ENCODE assay signal across 8 cellular contexts in genomic region chr16:56933828-56934598, GRCh38. TPM values are rescaled to one million over a fixed set of nuclear protein-coding genes. Genes with fewer than 3 reads are reported as not detected.
DNase-seq lines count a peak whose midpoint lies in the region; ATAC-seq and TF ChIP-seq lines count a peak whose summit lies in the region.

No MANE protein-coding gene starts in this region.

- H3K36me3 ChIP-seq in ascending aorta = peaks cover 31 to 44% of the 10 kb centered on the region in 2 donors
- H3K36me3 ChIP-seq in lower lobe of right lung = peaks cover 56% of the 10 kb centered on the region

- TF ChIP-seq CTCF in ascending aorta (IDR thresholded peaks at IDR 0.05) = no peak
- TF ChIP-seq CTCF in lower lobe of right lung (IDR thresholded peaks at IDR 0.05) = no peak
- no peak for TF ChIP-seq CTCF in type B pancreatic cell (conservative IDR thresholded peaks at IDR 0.05)

- no peaks in the 10 kb centered on the region for H3K27me3 ChIP-seq in ascending aorta
- H3K27me3 ChIP-seq in lower lobe of right lung (ENCODE audit: low read depth) = no peaks in the 10 kb centered on the region

- H3K4me3 ChIP-seq in ascending aorta = peak overlapping the region; percentile 99 to 100
- H3K4me3 ChIP-seq in lower lobe of right lung = peak overlapping the region; percentile 99

- H3K27me3 Mint-ChIP-seq in activated naive CD4-positive, alpha-beta T cell treated with anti-CD3 and anti-CD28 coated beads for 36 hours (ENCODE audit: low read depth) = no peaks in the 10 kb centered on the region
- no peaks in the 10 kb centered on the region for H3K27me3 Mint-ChIP-seq in type B pancreatic cell

- H3K36me3 Mint-ChIP-seq in activated naive CD4-positive, alpha-beta T cell treated with anti-CD3 and anti-CD28 coated beads for 36 hours (ENCODE audit: low read depth) = peaks cover 64% of the 10 kb centered on the region
- H3K36me3 Mint-ChIP-seq in type B pancreatic cell = peaks cover 40% of the 10 kb centered on the region

- ATAC-seq in lower lobe of right lung (no peak), GM18511 (IDR thresholded peaks at IDR 0.05; ENCODE audit: unreplicated experiment) (no peak)

- no peak for DNase-seq in activated naive CD4-positive, alpha-beta T cell treated with anti-CD3 and anti-CD28 coated beads for 36 hours
- DNase-seq in activated naive CD4-positive, alpha-beta T cell (lab: John Stamatoyannopoulos, UW) = no peak
- DNase-seq in ascending aorta (ENCODE audit: low spot score in 2 of 2) (no peak), lower lobe of right lung (no peak), type B pancreatic cell (ENCODE audit: extremely low spot score, unreplicated experiment) (no peak), HT-29 (ENCODE audit: low spot score) (no peak)
- no peak for DNase-seq in activated effector memory CD4-positive, alpha-beta T cell treated with anti-CD3 and anti-CD28 coated beads, Interleukin-2, amount 50 U/mL, for 16 hours

- no peaks in the 10 kb centered on the region for H3K9me3 Mint-ChIP-seq in activated naive CD4-positive, alpha-beta T cell treated with anti-CD3 and anti-CD28 coated beads for 36 hours
- H3K9me3 Mint-ChIP-seq in type B pancreatic cell = no peaks in the 10 kb centered on the region

- H3K9me3 ChIP-seq in ascending aorta (no peaks in the 10 kb centered on the region), lower lobe of right lung (no peaks in the 10 kb centered on the region)

- peaks cover 12 to 17% of the 10 kb centered on the region in 2 donors for H3K4me1 ChIP-seq in ascending aorta
- H3K4me1 ChIP-seq in lower lobe of right lung = peaks cover 71% of the 10 kb centered on the region

- H3K4me1 Mint-ChIP-seq in activated naive CD4-positive, alpha-beta T cell treated with anti-CD3 and anti-CD28 coated beads for 36 hours (ENCODE audit: low read depth) = peaks cover 58% of the 10 kb centered on the region
- H3K4me1 Mint-ChIP-seq in type B pancreatic cell (ENCODE audit: unreplicated experiment) = peaks cover 17% of the 10 kb centered on the region

- CTCF ChIA-PET in activated naive CD4-positive, alpha-beta T cell treated with anti-CD3 and anti-CD28 coated beads for 36 hours (lab: Charles Lee) = no interaction called here

- H3K27ac Mint-ChIP-seq in activated naive CD4-positive, alpha-beta T cell treated with anti-CD3 and anti-CD28 coated beads for 36 hours = peak overlapping the region; percentile 98
- H3K27ac Mint-ChIP-seq in type B pancreatic cell = peak overlapping the region; percentile 95

- peak overlapping the region; percentile 98 for H3K4me3 Mint-ChIP-seq in activated naive CD4-positive, alpha-beta T cell treated with anti-CD3 and anti-CD28 coated beads for 36 hours
- peak overlapping the region; percentile 93 for H3K4me3 Mint-ChIP-seq in type B pancreatic cell

- intact Hi-C loops in activated naive CD4-positive, alpha-beta T cell treated with anti-CD3 and anti-CD28 coated beads for 36 hours (cut with micrococcal nuclease) = loop anchor here (1.0 to 10.0 kb wide), 7 partner anchors 11 to 601 kb away; partner anchors contain the start of genes CCDC102A, MT1X and NUP93
- intact Hi-C loops in ascending aorta (cut with DNase I) (loop anchor here (1.0 to 10.0 kb wide), 9 partner anchors 12 to 1691 kb away; partner anchors contain the start of genes AMFR, CCDC102A, CNOT1 and KATNB1), lower lobe of right lung (cut with DNase I) (no loop called here)

- H3K27ac ChIP-seq in ascending aorta (peak overlapping the region; percentile 99 to 100), lower lobe of right lung (peak overlapping the region; percentile 100)

RNA-seq across cellular contexts. Expression of gene HERPUD1, which starts 2.1 kb away (rescaled TPM):
- total RNA-seq in activated naive CD4-positive, alpha-beta T cell treated with anti-CD3 and anti-CD28 coated beads for 36 hours = 100 to 1,000 TPM; 118 to 120 TPM
- 108 TPM for total RNA-seq in ascending aorta
- total RNA-seq in lower lobe of right lung = 174 TPM
- total RNA-seq in type B pancreatic cell (ENCODE audit: low replicate concordance) = 98.8 and 155 TPM in 2 replicates
- total RNA-seq in HT-29 (2014; rRNA removed; shearing (Covaris generic)) = 45.1 and 46.1 TPM in 2 replicates

RNA-seq across cellular contexts. Expression of gene CETP, which starts 27.7 kb away (rescaled TPM):
- not detected for total RNA-seq in activated naive CD4-positive, alpha-beta T cell treated with anti-CD3 and anti-CD28 coated beads for 36 hours
- total RNA-seq in ascending aorta = not detected
- total RNA-seq in lower lobe of right lung = 1.1 TPM
- total RNA-seq in type B pancreatic cell (ENCODE audit: low replicate concordance) = not detected in 2 replicates
- total RNA-seq in HT-29 (2014; rRNA removed; shearing (Covaris generic)) = not detected in 2 replicates

RNA-seq across cellular contexts. Expression of gene NLRC5, which starts 55.3 kb away (rescaled TPM):
- 100 to 1,000 TPM; 104 to 119 TPM for total RNA-seq in activated naive CD4-positive, alpha-beta T cell treated with anti-CD3 and anti-CD28 coated beads for 36 hours
- total RNA-seq in ascending aorta (46.7 TPM), lower lobe of right lung (47.5 TPM), type B pancreatic cell (ENCODE audit: low replicate concordance) (1.7 and 2.7 TPM in 2 replicates)
- total RNA-seq in HT-29 (2014; rRNA removed; shearing (Covaris generic)) = 4.2 and 8.2 TPM in 2 replicates
